ENCODE assay signal across 8 cellular contexts in genomic region chr10:112389147-112389822, GRCh38. TPM values are rescaled to one million over a fixed set of nuclear protein-coding genes. Genes with fewer than 3 reads are reported as not detected.
DNase-seq lines count a peak whose midpoint lies in the region; ATAC-seq and TF ChIP-seq lines count a peak whose summit lies in the region.

No MANE protein-coding gene starts in this region.

- H3K4me1 ChIP-seq in liver (ENCODE audit: control insufficient read depth in 4 of 4, insufficient read depth in 4 of 4, low read length in 3 of 4) (peaks cover 17 to 61% (median 51%) of the 10 kb centered on the region in 4 donors), upper lobe of left lung (peaks cover 13 to 42% (median 30%) of the 10 kb centered on the region in 4 donors)

- H3K9ac ChIP-seq in liver (ENCODE audit: low read depth in 1 of 2, low read length in 2 of 2): no peak overlapping the region

- peak; percentile 7 for DNase-seq in NCI-H226
- DNase-seq in astrocyte of the hippocampus (ENCODE audit: low read depth, low spot score): peak; percentile 43
- peak in 1 of 2 donors; percentile 81 for DNase-seq in upper lobe of left lung
- no peak for DNase-seq in AG08396 (ENCODE audit: low spot score)
- no peak for DNase-seq in NCI-H1694 treated with DMSO at 0.1 percent for 48 hours (lab: John Stamatoyannopoulos, UW)

- H3K36me3 ChIP-seq in liver (ENCODE audit: control insufficient read depth in 4 of 4, insufficient read depth in 3 of 4, low read depth in 1 of 4, low read length in 3 of 4): no peaks in the 10 kb centered on the region
- no peaks in the 10 kb centered on the region for H3K36me3 ChIP-seq in upper lobe of left lung

- H3K9me3 ChIP-seq in liver (ENCODE audit: control insufficient read depth in 4 of 4, low read length in 3 of 4) (no peaks in the 10 kb centered on the region), upper lobe of left lung (no peaks in the 10 kb centered on the region)

- ATAC-seq in GM18505 (IDR thresholded peaks at IDR 0.05; ENCODE audit: unreplicated experiment): peak; percentile 67
- peak; percentile 72 for ATAC-seq in HG02623 (IDR thresholded peaks at IDR 0.05; ENCODE audit: unreplicated experiment)
- peak; percentile 88 to 93 for ATAC-seq in upper lobe of left lung (ENCODE audit: low FRiP score in 2 of 2)

- no peak for TF ChIP-seq RAD21 in liver (IDR thresholded peaks at IDR 0.05)

- no peaks in the 10 kb centered on the region for H3K27me3 ChIP-seq in liver (ENCODE audit: control insufficient read depth in 4 of 4, insufficient read depth in 4 of 4, low read length in 3 of 4)
- H3K27me3 ChIP-seq in upper lobe of left lung: no peaks in the 10 kb centered on the region

- peak overlapping the region; percentile 53 to 78 for H3K27ac ChIP-seq in liver (ENCODE audit: low read depth in 1 of 2, low read length in 2 of 2)
- peak overlapping the region; percentile 55 to 86 (median 78) for H3K27ac ChIP-seq in upper lobe of left lung

- H3K4me3 ChIP-seq in liver (ENCODE audit: low read depth in 1 of 3, low read length in 3 of 3): no peak overlapping the region
- no peak overlapping the region for H3K4me3 ChIP-seq in upper lobe of left lung

- TF ChIP-seq POLR2A in GM18505 (IDR thresholded peaks at IDR 0.05; ENCODE audit: borderline replicate concordance, extremely low read depth, insufficient read depth, insufficient read length) (no peak), upper lobe of left lung (IDR thresholded peaks at IDR 0.05) (peak in 1 of 4 donors; percentile 43)

- no peak for TF ChIP-seq CTCF in liver (IDR thresholded peaks at IDR 0.05; ENCODE audit: low read depth, low read length, missing input control)
- TF ChIP-seq CTCF in upper lobe of left lung (IDR thresholded peaks at IDR 0.05): no peak

- peak in 2 of 4 donors; percentile 45 to 92 for TF ChIP-seq EP300 in upper lobe of left lung (IDR thresholded peaks at IDR 0.05)

- 65% methylated on average over 8 of the region's 8 CpGs for WGBS in liver
- 29 to 31% methylated on average over 8 of the region's 8 CpGs for WGBS in upper lobe of left lung, 2 donors

TF ChIP-seq in liver, 16 proteins besides CTCF, POLR2A, EP300 and RAD21:
- no peak for TF ChIP-seq REST (IDR thresholded peaks at IDR 0.05)
- no peak for TF ChIP-seq NR2F2 (IDR thresholded peaks at IDR 0.05)
- TF ChIP-seq ATF3 (IDR thresholded peaks at IDR 0.05): no peak

RNA-seq across cellular contexts. Expression of gene ACSL5, which starts 15.4 kb away (rescaled TPM):
- total RNA-seq in liver: 100 to 1,000 TPM in 1 of 2 donors, 10 to 100 TPM in 1; 15.0 to 201 TPM
- 10 to 100 TPM; 32.0 to 55.0 TPM for polyA plus RNA-seq in liver
- 10 to 100 TPM; 33.2 to 73.0 (median 62.0) TPM for total RNA-seq in upper lobe of left lung

RNA-seq across cellular contexts. Expression of gene ZDHHC6, which starts 57.4 kb away (rescaled TPM):
- total RNA-seq in liver (10 to 100 TPM; 14.1 to 19.4 TPM), upper lobe of left lung (10 to 100 TPM; 18.6 to 57.6 (median 32.2) TPM)
- 10 to 100 TPM; 13.2 to 18.3 TPM for polyA plus RNA-seq in liver

RNA-seq across cellular contexts. Expression of gene VTI1A, which starts 57.7 kb away (rescaled TPM):
- 10 to 100 TPM; 13.4 to 26.9 TPM for total RNA-seq in liver
- 10 to 100 TPM in 1 of 2 donors, 1 to 10 TPM in 1; 5.5 to 12.7 TPM for polyA plus RNA-seq in liver
- total RNA-seq in upper lobe of left lung: 100 to 1,000 TPM in 1 of 6 donors, 10 to 100 TPM in 5; 29.5 to 247 (median 43.0) TPM

Comparison
In these comparisons a context has a peak if more than half of its experiments do, and no peak if none do; other contexts are left out.
1. DNase-seq: peak in NCI-H226 (single experiment) and astrocyte of the hippocampus (single experiment); none in AG08396 (single experiment) and NCI-H1694 treated with DMSO at 0.1 percent for 48 hours (single experiment).
2. Peak in every context shown above with its lines, with median percentiles within 50 percentile points of each other: ATAC-seq.